Comparison of ENCODE assay signal across 1 cellular context in the genomic region with DNA sequence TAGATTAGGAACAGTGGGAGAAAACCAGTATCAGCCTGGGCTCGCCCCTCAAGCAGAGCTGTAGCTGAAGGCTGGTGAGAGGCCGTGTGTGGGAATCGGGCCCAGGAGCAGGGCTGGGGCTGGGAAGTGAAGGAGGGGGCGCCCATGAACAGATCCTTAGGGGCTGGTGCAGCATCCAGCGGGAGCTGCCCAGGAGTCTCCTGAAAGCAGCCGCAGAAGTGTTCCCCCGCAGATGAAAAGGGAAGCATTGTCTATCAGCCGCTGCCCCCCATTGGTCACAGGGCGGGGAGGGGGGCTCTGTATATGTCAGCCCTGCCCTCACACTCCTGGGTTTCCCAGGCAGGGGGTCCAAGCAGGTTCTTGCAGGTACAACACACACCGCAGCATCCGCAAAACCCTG.
TF ChIP-seq lines count a peak whose summit lies in the region.

No MANE protein-coding gene starts in this region.

TF ChIP-seq in neural cell, 6 proteins besides CTCF, POLR2A, EP300 and RAD21 (continued from another document):
- TF ChIP-seq, protein P1, sequence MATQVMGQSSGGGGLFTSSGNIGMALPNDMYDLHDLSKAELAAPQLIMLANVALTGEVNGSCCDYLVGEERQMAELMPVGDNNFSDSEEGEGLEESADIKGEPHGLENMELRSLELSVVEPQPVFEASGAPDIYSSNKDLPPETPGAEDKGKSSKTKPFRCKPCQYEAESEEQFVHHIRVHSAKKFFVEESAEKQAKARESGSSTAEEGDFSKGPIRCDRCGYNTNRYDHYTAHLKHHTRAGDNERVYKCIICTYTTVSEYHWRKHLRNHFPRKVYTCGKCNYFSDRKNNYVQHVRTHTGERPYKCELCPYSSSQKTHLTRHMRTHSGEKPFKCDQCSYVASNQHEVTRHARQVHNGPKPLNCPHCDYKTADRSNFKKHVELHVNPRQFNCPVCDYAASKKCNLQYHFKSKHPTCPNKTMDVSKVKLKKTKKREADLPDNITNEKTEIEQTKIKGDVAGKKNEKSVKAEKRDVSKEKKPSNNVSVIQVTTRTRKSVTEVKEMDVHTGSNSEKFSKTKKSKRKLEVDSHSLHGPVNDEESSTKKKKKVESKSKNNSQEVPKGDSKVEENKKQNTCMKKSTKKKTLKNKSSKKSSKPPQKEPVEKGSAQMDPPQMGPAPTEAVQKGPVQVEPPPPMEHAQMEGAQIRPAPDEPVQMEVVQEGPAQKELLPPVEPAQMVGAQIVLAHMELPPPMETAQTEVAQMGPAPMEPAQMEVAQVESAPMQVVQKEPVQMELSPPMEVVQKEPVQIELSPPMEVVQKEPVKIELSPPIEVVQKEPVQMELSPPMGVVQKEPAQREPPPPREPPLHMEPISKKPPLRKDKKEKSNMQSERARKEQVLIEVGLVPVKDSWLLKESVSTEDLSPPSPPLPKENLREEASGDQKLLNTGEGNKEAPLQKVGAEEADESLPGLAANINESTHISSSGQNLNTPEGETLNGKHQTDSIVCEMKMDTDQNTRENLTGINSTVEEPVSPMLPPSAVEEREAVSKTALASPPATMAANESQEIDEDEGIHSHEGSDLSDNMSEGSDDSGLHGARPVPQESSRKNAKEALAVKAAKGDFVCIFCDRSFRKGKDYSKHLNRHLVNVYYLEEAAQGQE (IDR thresholded peaks at IDR 0.05; ENCODE audit: borderline replicate concordance): no peak
- TF ChIP-seq MXI1 (conservative IDR thresholded peaks at IDR 0.05; ENCODE audit: poor library complexity, severe bottlenecking) (no peak), EZH2 (IDR thresholded peaks at IDR 0.05; ENCODE audit: borderline replicate concordance, insufficient read depth, low read length, poor library complexity, severe bottlenecking) (no peak)
